ENCODE assay signal across 28 cellular contexts in genomic region chr1:238115852-238116251, GRCh38.
DNase-seq lines count a peak whose midpoint lies in the region; ATAC-seq, FAIRE-seq and TF ChIP-seq lines count a peak whose summit lies in the region.
"Had no signal": no experiment of that assay in that cellular context is flagged by ENCODE, and none has a peak within 500 bp of the region (broad histone marks: within the 10 kb centered on the region; RNA-seq: fewer than 3 reads in every experiment).

No MANE protein-coding gene starts in this region.

- H3K56ac ChIP-seq in mesendoderm (ENCODE audit: low read length), result no peak overlapping the region

- no peak overlapping the region for H2BK120ac ChIP-seq in mesendoderm (ENCODE audit: low read depth, low read length)

- no peak overlapping the region for H4K8ac ChIP-seq in mesendoderm (ENCODE audit: low read depth, low read length)

- peak; percentile 84 for ATAC-seq in GM23338
- ATAC-seq: A549, GM12878 had no signal

- no peak overlapping the region for H2BK15ac ChIP-seq in mesendoderm (replicated peaks; ENCODE audit: low read depth)

- H4K5ac ChIP-seq in mesendoderm (ENCODE audit: low read length), result no peak overlapping the region

- H3K27me3 ChIP-seq in GM23338 (ENCODE audit: insufficient read depth), result no peaks in the 10 kb centered on the region
- H3K27me3 ChIP-seq in HUES48 (ENCODE audit: control insufficient read depth, insufficient read depth, low read length), result no peaks in the 10 kb centered on the region
- no peaks in the 10 kb centered on the region for H3K27me3 ChIP-seq in endodermal cell (ENCODE audit: control insufficient read depth, insufficient read depth, low read length, poor library complexity, severe bottlenecking)
- H3K27me3 ChIP-seq in mesendoderm (ENCODE audit: insufficient read depth, low read length, poor library complexity), result no peaks in the 10 kb centered on the region
- no peaks in the 10 kb centered on the region for H3K27me3 ChIP-seq in small intestine (ENCODE audit: control insufficient read depth in 2 of 2, insufficient read depth in 2 of 2, low read length in 2 of 2)
- H3K27me3 ChIP-seq: BE2C, BLaER1 had no signal

- H3K79me1 ChIP-seq in mesendoderm (ENCODE audit: low read length), result no peaks in the 10 kb centered on the region

- 0 out of 2 replicates have a peak, but pooled peaks cover 5% of the 10 kb centered on the region for H3K9me2 ChIP-seq in GM23338 (ENCODE audit: insufficient read depth)

- no peaks in the 10 kb centered on the region for H3F3A ChIP-seq in GM23338 (replicated peaks; ENCODE audit: low read depth)

- H3K27ac ChIP-seq in GM23338 (ENCODE audit: low read depth) (no peak overlapping the region), HUES48 (ENCODE audit: low read depth, low read length) (peak overlapping the region; percentile 65), endodermal cell (ENCODE audit: low read depth, low read length) (no peak overlapping the region), mesendoderm (ENCODE audit: low read depth, low read length) (no peak overlapping the region), small intestine (ENCODE audit: low read depth in 1 of 2, low read length in 1 of 2) (no peak overlapping the region)
- H3K27ac ChIP-seq: 22Rv1, A549, BLaER1 had no signal

- H3K9me3 ChIP-seq in HUES48 (ENCODE audit: control insufficient read depth, insufficient read depth, low read length), result no peaks in the 10 kb centered on the region
- no peaks in the 10 kb centered on the region for H3K9me3 ChIP-seq in endodermal cell (ENCODE audit: control insufficient read depth, low read length)
- H3K9me3 ChIP-seq in small intestine (ENCODE audit: control insufficient read depth, low read depth), result no peaks in the 10 kb centered on the region
- H3K9me3 ChIP-seq: A549, BE2C, BLaER1 had no signal

- in situ Hi-C loops in ACHN (cut with HindIII; ENCODE audit: low pct_ligation_motif_present, low pct_unique_long_range_greater_than_20kb, low sequenced_read_pairs), result no loop called here

- H2AK5ac ChIP-seq in mesendoderm (ENCODE audit: low read length), result no peak overlapping the region

- 22 to 40% methylated on average over 1 to 3 of the region's 3 CpGs for WGBS in endodermal cell (ENCODE audit: insufficient coverage in 1 of 2, insufficient read length in 1 of 2), 2 experiments
- no CpG with 5 or more reads among the region's 3 CpGs for WGBS in mesendoderm (ENCODE audit: extremely low coverage, insufficient coverage, low lambda C conversion rate)
- WGBS in small intestine, 3 donors, result 67 to 76% (median 70%) methylated on average over 3 of the region's 3 CpGs

- H3K4ac ChIP-seq in mesendoderm (ENCODE audit: low read depth, low read length), result no peak overlapping the region

- no peaks in the 10 kb centered on the region for H3K9me3 Mint-ChIP-seq in GM23338
- H3K9me3 Mint-ChIP-seq in endodermal cell, result no peaks in the 10 kb centered on the region

- H3K27me3 Mint-ChIP-seq in GM23338 (ENCODE audit: insufficient read depth, low read depth, poor library complexity), result no peaks in the 10 kb centered on the region
- H3K27me3 Mint-ChIP-seq in endodermal cell (ENCODE audit: insufficient read depth), result no peaks in the 10 kb centered on the region
- H3K27me3 Mint-ChIP-seq: CD4-positive, alpha-beta memory T cell; CD4-positive, CD25-positive, alpha-beta regulatory T cell had no signal

- H3K4me3 Mint-ChIP-seq in GM23338 (no peak overlapping the region), endodermal cell (no peak overlapping the region)
- H3K4me3 Mint-ChIP-seq: CD14-positive monocyte; CD4-positive, alpha-beta memory T cell; CD4-positive, CD25-positive, alpha-beta regulatory T cell; CD8-positive, alpha-beta memory T cell had no signal

- H3K36me3 Mint-ChIP-seq in GM23338 (ENCODE audit: low read depth) (no peaks in the 10 kb centered on the region), endodermal cell (ENCODE audit: low read depth) (no peaks in the 10 kb centered on the region)
- H3K36me3 Mint-ChIP-seq: CD14-positive monocyte; CD4-positive, alpha-beta memory T cell; CD4-positive, CD25-positive, alpha-beta regulatory T cell had no signal

- DNase-seq in GM23338 (ENCODE audit: low spot score) (peak; percentile 10), endodermal cell (no peak), mesendoderm (peak; percentile 68), small intestine (no peak), ACHN (no peak), NCI-H1417 treated with DMSO at 0.1 percent for 48 hours (lab: John Stamatoyannopoulos, UW) (no peak)
- DNase-seq in stimulated activated CD4-positive, alpha-beta T cell treated with anti-CD3 and anti-CD28 coated beads, Interleukin-4, amount 100 ng/mL, for 1 hour, result no peak
- DNase-seq: BE2C; C1 segment of cervical spinal cord; CD4-positive, alpha-beta memory T cell; CD4-positive, CD25-positive, alpha-beta regulatory T cell; CD8-positive, alpha-beta memory T cell; COR-L47; DMS 273 treated with DMSO at 0.1 percent for 48 hours; DMS153; DMS53; DMS79; DND-41; EL; GDM1 had no signal

- H3K4me3 ChIP-seq in GM23338 (no peak overlapping the region), HUES48 (ENCODE audit: low read depth, low read length) (no peak overlapping the region), endodermal cell (ENCODE audit: low read length) (peak overlapping the region; percentile 3), mesendoderm (ENCODE audit: low read length) (no peak overlapping the region), small intestine (ENCODE audit: low read depth in 1 of 2, low read length in 2 of 2) (no peak overlapping the region)
- H3K4me3 ChIP-seq: A549, BLaER1, GM12878 had no signal

- H4K20me1 ChIP-seq in GM23338 (replicated peaks; ENCODE audit: insufficient read depth), result no peaks in the 10 kb centered on the region
- H4K20me1 ChIP-seq: BLaER1 had no signal

- no peak overlapping the region for H3K23ac ChIP-seq in mesendoderm (ENCODE audit: low read length)

- H3K4me2 ChIP-seq in GM23338, result no peak overlapping the region
- H3K4me2 ChIP-seq in mesendoderm (ENCODE audit: low read length), result no peak overlapping the region
- H3K4me2 ChIP-seq: A549, BLaER1 had no signal

- H3K79me2 ChIP-seq in GM23338 (replicated peaks; ENCODE audit: insufficient read depth), result no peaks in the 10 kb centered on the region
- no peaks in the 10 kb centered on the region for H3K79me2 ChIP-seq in mesendoderm (ENCODE audit: control insufficient read depth, insufficient read depth, low read length)

- no peak for TF ChIP-seq CTCF in GM23338 (conservative IDR thresholded peaks at IDR 0.05; ENCODE audit: low read depth in 2 of 2)
- TF ChIP-seq CTCF in endodermal cell (conservative IDR thresholded peaks at IDR 0.05), result no peak

- H3K27ac Mint-ChIP-seq in GM23338, result no peak overlapping the region
- peak overlapping the region; percentile 36 for H3K27ac Mint-ChIP-seq in endodermal cell
- H3K27ac Mint-ChIP-seq: CD14-positive monocyte; CD4-positive, alpha-beta memory T cell; CD4-positive, CD25-positive, alpha-beta regulatory T cell; CD8-positive, alpha-beta memory T cell had no signal

- H2AFZ ChIP-seq in GM23338, result no peak overlapping the region

- H3K4me1 Mint-ChIP-seq in GM23338 (peaks cover 26% of the 10 kb centered on the region), endodermal cell (peaks cover 34% of the 10 kb centered on the region)
- H3K4me1 Mint-ChIP-seq: CD14-positive monocyte; CD4-positive, alpha-beta memory T cell; CD8-positive, alpha-beta memory T cell had no signal

- no peak overlapping the region for H3K18ac ChIP-seq in mesendoderm (ENCODE audit: low read length)

- no peak overlapping the region for H3K9ac ChIP-seq in HUES48 (ENCODE audit: low read depth, low read length)
- H3K9ac ChIP-seq in endodermal cell (ENCODE audit: extremely low read depth, low read length, poor library complexity, severe bottlenecking), result no peak overlapping the region
- no peak overlapping the region for H3K9ac ChIP-seq in mesendoderm (ENCODE audit: low read length)
- H3K9ac ChIP-seq: BLaER1 had no signal

- peaks cover 15% of the 10 kb centered on the region; the same call in 1 of the 2 replicates for H3K4me1 ChIP-seq in GM23338 (ENCODE audit: insufficient read depth)
- H3K4me1 ChIP-seq in HUES48 (ENCODE audit: control insufficient read depth, insufficient read depth, low read length), result peaks cover 33% of the 10 kb centered on the region
- peaks cover 21% of the 10 kb centered on the region for H3K4me1 ChIP-seq in endodermal cell (ENCODE audit: control insufficient read depth, insufficient read depth, low read length)
- H3K4me1 ChIP-seq in mesendoderm (ENCODE audit: control insufficient read depth, low read depth, low read length), result peaks cover 1% of the 10 kb centered on the region
- H3K4me1 ChIP-seq in small intestine (ENCODE audit: control insufficient read depth in 2 of 2, insufficient read depth in 1 of 2, low read depth in 1 of 2, low read length in 1 of 2), result no peaks in the 10 kb centered on the region
- H3K4me1 ChIP-seq: A549, BE2C, BLaER1 had no signal

- H2BK5ac ChIP-seq in mesendoderm (ENCODE audit: low read length), result no peak overlapping the region

- no peak for FAIRE-seq in small intestine (lab: Jason Lieb, UNC)
- FAIRE-seq: A549, GM12878, GM12892, GM18507 had no signal

- H3K36me3 ChIP-seq in GM23338 (ENCODE audit: insufficient read depth) (no peaks in the 10 kb centered on the region), HUES48 (ENCODE audit: control insufficient read depth, insufficient read depth, low read length) (no peaks in the 10 kb centered on the region), endodermal cell (ENCODE audit: control insufficient read depth, insufficient read depth, low read length) (no peaks in the 10 kb centered on the region), mesendoderm (ENCODE audit: control insufficient read depth, insufficient read depth, low read length) (no peaks in the 10 kb centered on the region), small intestine (ENCODE audit: control insufficient read depth in 2 of 2, insufficient read depth in 2 of 2, low read length in 2 of 2) (no peaks in the 10 kb centered on the region)
- H3K36me3 ChIP-seq: BE2C, BLaER1 had no signal

TF ChIP-seq in GM23338, 12 proteins besides CTCF, POLR2A, EP300 and RAD21 (continues in another document):
- TF ChIP-seq ETS1 (IDR thresholded peaks at IDR 0.05) (no peak), ZNF331 (CRISPR knock-in tag; IDR thresholded peaks at IDR 0.05; ENCODE audit: low read depth) (no peak)

Comparison
In these comparisons a context has a peak if more than half of its experiments do, and no peak if none do; other contexts are left out.
1. DNase-seq: peak in GM23338 (single experiment) and mesendoderm (single experiment); none in endodermal cell (single experiment), small intestine (single experiment), stimulated activated CD4-positive, alpha-beta T cell treated with anti-CD3 and anti-CD28 coated beads, Interleukin-4, amount 100 ng/mL, for 1 hour (single experiment), ACHN (single experiment) and NCI-H1417 treated with DMSO at 0.1 percent for 48 hours (single experiment).